In genomic region chr19:50576769-50577168, GRCh38 we compare ENCODE assay signal across 6 cellular contexts. TPM values are rescaled to one million over a fixed set of nuclear protein-coding genes. Genes with fewer than 3 reads are reported as not detected.
"Had no signal": no experiment of that assay in that cellular context is flagged by ENCODE, and none has a peak within 500 bp of the region (broad histone marks: within the 10 kb centered on the region; RNA-seq: fewer than 3 reads in every experiment).

No MANE protein-coding gene starts in this region.

RNA-seq across cellular contexts. Expression of gene LRRC4B, which starts 8.5 kb away (rescaled TPM):
- total RNA-seq: lung microvascular endothelial cell, mammary epithelial cell, mononuclear cell, myocyte had no signal
- polyA plus RNA-seq: immature natural killer cell, keratinocyte, mammary epithelial cell had no signal
